Comparison of ENCODE assay signal across 2 cellular contexts in the genomic region with DNA sequence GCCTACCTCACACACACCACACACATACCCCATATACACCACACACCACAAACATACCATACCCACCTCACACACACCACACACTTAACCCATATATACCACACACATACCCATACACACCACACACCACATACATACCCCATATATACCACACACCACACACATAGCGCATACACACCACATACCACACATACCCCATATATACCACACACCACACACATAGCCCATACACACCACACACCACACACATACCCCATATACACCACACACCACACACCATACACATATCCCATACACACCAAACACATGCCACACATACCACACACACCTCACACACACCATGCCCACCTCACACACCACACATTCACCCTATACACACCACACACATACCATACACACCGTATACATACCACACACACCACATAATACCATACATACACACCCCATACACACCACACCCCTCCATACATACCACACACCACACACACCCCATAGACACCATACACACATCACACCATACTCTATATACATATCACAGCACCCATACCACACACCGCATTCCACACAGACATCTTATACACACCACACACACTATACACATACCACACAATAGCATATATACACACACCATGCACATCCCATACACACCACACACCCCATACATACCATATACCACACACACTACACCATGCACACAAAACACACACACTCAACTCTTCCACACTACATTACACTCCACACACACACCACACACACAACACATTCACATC.
TF ChIP-seq lines count a peak whose summit lies in the region.

No MANE protein-coding gene starts in this region.

TF ChIP-seq in H1, 55 proteins besides CTCF, POLR2A, EP300 and RAD21:
- TF ChIP-seq, protein P1, sequence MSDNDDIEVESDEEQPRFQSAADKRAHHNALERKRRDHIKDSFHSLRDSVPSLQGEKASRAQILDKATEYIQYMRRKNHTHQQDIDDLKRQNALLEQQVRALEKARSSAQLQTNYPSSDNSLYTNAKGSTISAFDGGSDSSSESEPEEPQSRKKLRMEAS (IDR thresholded peaks at IDR 0.05), result no peak
- TF ChIP-seq HDAC2 (IDR thresholded peaks at IDR 0.05; ENCODE audit: borderline replicate concordance in 1 of 2, low read depth in 2 of 2, low read length in 2 of 2) (no peak), CEBPB (IDR thresholded peaks at IDR 0.05; ENCODE audit: low read depth, low read length) (no peak)

TF ChIP-seq in HepG2, 621 proteins besides CTCF, POLR2A, EP300 and RAD21:
- TF ChIP-seq, protein P2, sequence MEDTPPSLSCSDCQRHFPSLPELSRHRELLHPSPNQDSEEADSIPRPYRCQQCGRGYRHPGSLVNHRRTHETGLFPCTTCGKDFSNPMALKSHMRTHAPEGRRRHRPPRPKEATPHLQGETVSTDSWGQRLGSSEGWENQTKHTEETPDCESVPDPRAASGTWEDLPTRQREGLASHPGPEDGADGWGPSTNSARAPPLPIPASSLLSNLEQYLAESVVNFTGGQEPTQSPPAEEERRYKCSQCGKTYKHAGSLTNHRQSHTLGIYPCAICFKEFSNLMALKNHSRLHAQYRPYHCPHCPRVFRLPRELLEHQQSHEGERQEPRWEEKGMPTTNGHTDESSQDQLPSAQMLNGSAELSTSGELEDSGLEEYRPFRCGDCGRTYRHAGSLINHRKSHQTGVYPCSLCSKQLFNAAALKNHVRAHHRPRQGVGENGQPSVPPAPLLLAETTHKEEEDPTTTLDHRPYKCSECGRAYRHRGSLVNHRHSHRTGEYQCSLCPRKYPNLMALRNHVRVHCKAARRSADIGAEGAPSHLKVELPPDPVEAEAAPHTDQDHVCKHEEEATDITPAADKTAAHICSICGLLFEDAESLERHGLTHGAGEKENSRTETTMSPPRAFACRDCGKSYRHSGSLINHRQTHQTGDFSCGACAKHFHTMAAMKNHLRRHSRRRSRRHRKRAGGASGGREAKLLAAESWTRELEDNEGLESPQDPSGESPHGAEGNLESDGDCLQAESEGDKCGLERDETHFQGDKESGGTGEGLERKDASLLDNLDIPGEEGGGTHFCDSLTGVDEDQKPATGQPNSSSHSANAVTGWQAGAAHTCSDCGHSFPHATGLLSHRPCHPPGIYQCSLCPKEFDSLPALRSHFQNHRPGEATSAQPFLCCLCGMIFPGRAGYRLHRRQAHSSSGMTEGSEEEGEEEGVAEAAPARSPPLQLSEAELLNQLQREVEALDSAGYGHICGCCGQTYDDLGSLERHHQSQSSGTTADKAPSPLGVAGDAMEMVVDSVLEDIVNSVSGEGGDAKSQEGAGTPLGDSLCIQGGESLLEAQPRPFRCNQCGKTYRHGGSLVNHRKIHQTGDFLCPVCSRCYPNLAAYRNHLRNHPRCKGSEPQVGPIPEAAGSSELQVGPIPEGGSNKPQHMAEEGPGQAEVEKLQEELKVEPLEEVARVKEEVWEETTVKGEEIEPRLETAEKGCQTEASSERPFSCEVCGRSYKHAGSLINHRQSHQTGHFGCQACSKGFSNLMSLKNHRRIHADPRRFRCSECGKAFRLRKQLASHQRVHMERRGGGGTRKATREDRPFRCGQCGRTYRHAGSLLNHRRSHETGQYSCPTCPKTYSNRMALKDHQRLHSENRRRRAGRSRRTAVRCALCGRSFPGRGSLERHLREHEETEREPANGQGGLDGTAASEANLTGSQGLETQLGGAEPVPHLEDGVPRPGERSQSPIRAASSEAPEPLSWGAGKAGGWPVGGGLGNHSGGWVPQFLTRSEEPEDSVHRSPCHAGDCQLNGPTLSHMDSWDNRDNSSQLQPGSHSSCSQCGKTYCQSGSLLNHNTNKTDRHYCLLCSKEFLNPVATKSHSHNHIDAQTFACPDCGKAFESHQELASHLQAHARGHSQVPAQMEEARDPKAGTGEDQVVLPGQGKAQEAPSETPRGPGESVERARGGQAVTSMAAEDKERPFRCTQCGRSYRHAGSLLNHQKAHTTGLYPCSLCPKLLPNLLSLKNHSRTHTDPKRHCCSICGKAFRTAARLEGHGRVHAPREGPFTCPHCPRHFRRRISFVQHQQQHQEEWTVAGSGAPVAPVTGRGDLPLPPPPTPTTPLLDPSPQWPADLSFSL (CRISPR knock-in tag; IDR thresholded peaks at IDR 0.05), result peak; percentile 36; the same call in 1 of the 2 replicates
- TF ChIP-seq, protein P3, sequence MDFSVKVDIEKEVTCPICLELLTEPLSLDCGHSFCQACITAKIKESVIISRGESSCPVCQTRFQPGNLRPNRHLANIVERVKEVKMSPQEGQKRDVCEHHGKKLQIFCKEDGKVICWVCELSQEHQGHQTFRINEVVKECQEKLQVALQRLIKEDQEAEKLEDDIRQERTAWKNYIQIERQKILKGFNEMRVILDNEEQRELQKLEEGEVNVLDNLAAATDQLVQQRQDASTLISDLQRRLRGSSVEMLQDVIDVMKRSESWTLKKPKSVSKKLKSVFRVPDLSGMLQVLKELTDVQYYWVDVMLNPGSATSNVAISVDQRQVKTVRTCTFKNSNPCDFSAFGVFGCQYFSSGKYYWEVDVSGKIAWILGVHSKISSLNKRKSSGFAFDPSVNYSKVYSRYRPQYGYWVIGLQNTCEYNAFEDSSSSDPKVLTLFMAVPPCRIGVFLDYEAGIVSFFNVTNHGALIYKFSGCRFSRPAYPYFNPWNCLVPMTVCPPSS (IDR thresholded peaks at IDR 0.05), result peak; percentile 20; the same call in 1 of the 2 replicates
- TF ChIP-seq, protein P4, sequence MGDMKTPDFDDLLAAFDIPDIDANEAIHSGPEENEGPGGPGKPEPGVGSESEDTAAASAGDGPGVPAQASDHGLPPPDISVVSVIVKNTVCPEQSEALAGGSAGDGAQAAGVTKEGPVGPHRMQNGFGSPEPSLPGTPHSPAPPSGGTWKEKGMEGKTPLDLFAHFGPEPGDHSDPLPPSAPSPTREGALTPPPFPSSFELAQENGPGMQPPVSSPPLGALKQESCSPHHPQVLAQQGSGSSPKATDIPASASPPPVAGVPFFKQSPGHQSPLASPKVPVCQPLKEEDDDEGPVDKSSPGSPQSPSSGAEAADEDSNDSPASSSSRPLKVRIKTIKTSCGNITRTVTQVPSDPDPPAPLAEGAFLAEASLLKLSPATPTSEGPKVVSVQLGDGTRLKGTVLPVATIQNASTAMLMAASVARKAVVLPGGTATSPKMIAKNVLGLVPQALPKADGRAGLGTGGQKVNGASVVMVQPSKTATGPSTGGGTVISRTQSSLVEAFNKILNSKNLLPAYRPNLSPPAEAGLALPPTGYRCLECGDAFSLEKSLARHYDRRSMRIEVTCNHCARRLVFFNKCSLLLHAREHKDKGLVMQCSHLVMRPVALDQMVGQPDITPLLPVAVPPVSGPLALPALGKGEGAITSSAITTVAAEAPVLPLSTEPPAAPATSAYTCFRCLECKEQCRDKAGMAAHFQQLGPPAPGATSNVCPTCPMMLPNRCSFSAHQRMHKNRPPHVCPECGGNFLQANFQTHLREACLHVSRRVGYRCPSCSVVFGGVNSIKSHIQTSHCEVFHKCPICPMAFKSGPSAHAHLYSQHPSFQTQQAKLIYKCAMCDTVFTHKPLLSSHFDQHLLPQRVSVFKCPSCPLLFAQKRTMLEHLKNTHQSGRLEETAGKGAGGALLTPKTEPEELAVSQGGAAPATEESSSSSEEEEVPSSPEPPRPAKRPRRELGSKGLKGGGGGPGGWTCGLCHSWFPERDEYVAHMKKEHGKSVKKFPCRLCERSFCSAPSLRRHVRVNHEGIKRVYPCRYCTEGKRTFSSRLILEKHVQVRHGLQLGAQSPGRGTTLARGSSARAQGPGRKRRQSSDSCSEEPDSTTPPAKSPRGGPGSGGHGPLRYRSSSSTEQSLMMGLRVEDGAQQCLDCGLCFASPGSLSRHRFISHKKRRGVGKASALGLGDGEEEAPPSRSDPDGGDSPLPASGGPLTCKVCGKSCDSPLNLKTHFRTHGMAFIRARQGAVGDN (CRISPR knock-in tag; IDR thresholded peaks at IDR 0.05), result no peak
- TF ChIP-seq REL (CRISPR knock-in tag; conservative IDR thresholded peaks at IDR 0.05), result no peak
- TF ChIP-seq, protein P5, sequence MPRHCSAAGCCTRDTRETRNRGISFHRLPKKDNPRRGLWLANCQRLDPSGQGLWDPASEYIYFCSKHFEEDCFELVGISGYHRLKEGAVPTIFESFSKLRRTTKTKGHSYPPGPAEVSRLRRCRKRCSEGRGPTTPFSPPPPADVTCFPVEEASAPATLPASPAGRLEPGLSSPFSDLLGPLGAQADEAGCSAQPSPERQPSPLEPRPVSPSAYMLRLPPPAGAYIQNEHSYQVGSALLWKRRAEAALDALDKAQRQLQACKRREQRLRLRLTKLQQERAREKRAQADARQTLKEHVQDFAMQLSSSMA (CRISPR knock-in tag; IDR thresholded peaks at IDR 0.05), result no peak
- 0 out of 2 replicates have a peak, but pooled peaks have one; percentile 3 for TF ChIP-seq FOXA1 (IDR thresholded peaks at IDR 0.05)
- TF ChIP-seq FOXA1 (CRISPR knock-in tag; IDR thresholded peaks at IDR 0.05), result no peak
- TF ChIP-seq MEIS2 (CRISPR knock-in tag; IDR thresholded peaks at IDR 0.05), result no peak
- TF ChIP-seq ZFX (CRISPR knock-in tag; IDR thresholded peaks at IDR 0.05; ENCODE audit: low read depth), result no peak
- TF ChIP-seq ZNF563 (CRISPR knock-in tag; IDR thresholded peaks at IDR 0.05), result no peak
- TF ChIP-seq ZFP62 (CRISPR knock-in tag; IDR thresholded peaks at IDR 0.05), result no peak
- peak; percentile 13; the same call in 1 of the 2 replicates for TF ChIP-seq FOXP1 (IDR thresholded peaks at IDR 0.05)
- no peak for TF ChIP-seq FOXP1 (CRISPR knock-in tag; IDR thresholded peaks at IDR 0.05)
- no peak for TF ChIP-seq SNRNP70 (IDR thresholded peaks at IDR 0.05; ENCODE audit: low read depth, low read length)
- TF ChIP-seq, protein P6, sequence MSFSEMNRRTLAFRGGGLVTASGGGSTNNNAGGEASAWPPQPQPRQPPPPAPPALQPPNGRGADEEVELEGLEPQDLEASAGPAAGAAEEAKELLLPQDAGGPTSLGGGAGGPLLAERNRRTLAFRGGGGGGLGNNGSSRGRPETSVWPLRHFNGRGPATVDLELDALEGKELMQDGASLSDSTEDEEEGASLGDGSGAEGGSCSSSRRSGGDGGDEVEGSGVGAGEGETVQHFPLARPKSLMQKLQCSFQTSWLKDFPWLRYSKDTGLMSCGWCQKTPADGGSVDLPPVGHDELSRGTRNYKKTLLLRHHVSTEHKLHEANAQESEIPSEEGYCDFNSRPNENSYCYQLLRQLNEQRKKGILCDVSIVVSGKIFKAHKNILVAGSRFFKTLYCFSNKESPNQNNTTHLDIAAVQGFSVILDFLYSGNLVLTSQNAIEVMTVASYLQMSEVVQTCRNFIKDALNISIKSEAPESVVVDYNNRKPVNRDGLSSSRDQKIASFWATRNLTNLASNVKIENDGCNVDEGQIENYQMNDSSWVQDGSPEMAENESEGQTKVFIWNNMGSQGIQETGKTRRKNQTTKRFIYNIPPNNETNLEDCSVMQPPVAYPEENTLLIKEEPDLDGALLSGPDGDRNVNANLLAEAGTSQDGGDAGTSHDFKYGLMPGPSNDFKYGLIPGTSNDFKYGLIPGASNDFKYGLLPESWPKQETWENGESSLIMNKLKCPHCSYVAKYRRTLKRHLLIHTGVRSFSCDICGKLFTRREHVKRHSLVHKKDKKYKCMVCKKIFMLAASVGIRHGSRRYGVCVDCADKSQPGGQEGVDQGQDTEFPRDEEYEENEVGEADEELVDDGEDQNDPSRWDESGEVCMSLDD (CRISPR knock-in tag; IDR thresholded peaks at IDR 0.05; ENCODE audit: borderline replicate concordance), result no peak
TF ChIP-seq in HepG2: peak in this region for 4.
